Comparison of ENCODE assay signal across 1 cellular context in the genomic region with DNA sequence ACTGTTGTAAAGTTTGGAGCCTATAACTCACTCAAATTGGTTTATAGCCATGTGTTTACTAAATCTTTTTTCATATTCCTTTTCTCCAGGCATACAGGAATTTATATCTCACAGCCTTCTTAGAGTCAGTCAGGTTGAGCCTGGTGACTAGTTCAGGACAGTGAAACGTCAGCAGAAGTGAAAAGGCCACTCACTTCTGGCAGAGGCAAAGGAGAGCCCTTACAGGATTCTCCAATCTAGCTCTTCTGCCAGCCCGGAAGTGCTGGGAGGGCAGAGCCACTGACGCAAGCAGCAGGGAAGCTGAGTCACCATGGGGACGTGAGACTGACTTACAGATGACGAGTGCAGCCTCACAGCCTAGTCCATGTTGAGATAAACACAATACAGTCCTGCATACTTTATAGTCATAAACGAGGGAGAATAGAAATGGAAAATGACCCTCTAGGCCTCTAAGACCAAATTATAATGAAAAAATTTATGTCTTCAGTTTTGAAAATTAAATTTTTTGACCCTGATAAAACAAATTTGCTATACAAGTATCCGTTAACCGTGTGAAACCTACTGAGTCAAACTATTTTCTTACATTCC.
A peak's percentile ranks its signal among the peaks of the same experiment; 100 is the strongest.
TF ChIP-seq lines count a peak whose summit lies in the region.

No MANE protein-coding gene starts in this region.

TF ChIP-seq in HepG2, 621 proteins besides CTCF, POLR2A, EP300 and RAD21 (continued from another document):
- TF ChIP-seq ZBTB20 (CRISPR knock-in tag; IDR thresholded peaks at IDR 0.05; ENCODE audit: borderline replicate concordance, low read depth) (0 out of 2 replicates have a peak, but pooled peaks have one; percentile 41), ZKSCAN8 (CRISPR knock-in tag; IDR thresholded peaks at IDR 0.05; ENCODE audit: borderline replicate concordance) (no peak), ZC3H4 (CRISPR knock-in tag; IDR thresholded peaks at IDR 0.05; ENCODE audit: borderline replicate concordance) (no peak), ZNF614 (CRISPR knock-in tag; IDR thresholded peaks at IDR 0.05; ENCODE audit: borderline replicate concordance) (0 out of 2 replicates have a peak, but pooled peaks have one; percentile 76), SIX1 (CRISPR knock-in tag; IDR thresholded peaks at IDR 0.05; ENCODE audit: borderline replicate concordance) (peak; percentile 50; the same call in 1 of the 2 replicates), SAP130 (CRISPR knock-in tag; IDR thresholded peaks at IDR 0.05; ENCODE audit: low read depth) (peak; percentile 98), NFE2 (CRISPR knock-in tag; IDR thresholded peaks at IDR 0.05) (peak; percentile 85; the same call in 1 of the 2 replicates), SOX6 (IDR thresholded peaks at IDR 0.05) (no peak), SOX6 (CRISPR knock-in tag; IDR thresholded peaks at IDR 0.05) (no peak), ETV6 (CRISPR knock-in tag; conservative IDR thresholded peaks at IDR 0.05) (no peak), SNRNP70 (IDR thresholded peaks at IDR 0.05; ENCODE audit: low read depth, low read length) (no peak), ZNF629 (CRISPR knock-in tag; conservative IDR thresholded peaks at IDR 0.05) (no peak), MYC (CRISPR knock-in tag; IDR thresholded peaks at IDR 0.05; ENCODE audit: borderline replicate concordance) (peak; percentile 16; the same call in 1 of the 2 replicates), PAX8 (CRISPR knock-in tag; IDR thresholded peaks at IDR 0.05; ENCODE audit: borderline replicate concordance) (no peak), RNF2 (conservative IDR thresholded peaks at IDR 0.05; ENCODE audit: low read depth) (no peak), CEBPZ (IDR thresholded peaks at IDR 0.05; ENCODE audit: low read length) (no peak), ZNF343 (CRISPR knock-in tag; IDR thresholded peaks at IDR 0.05) (no peak), GABPB1 (CRISPR knock-in tag; IDR thresholded peaks at IDR 0.05) (peak; percentile 89), ISL2 (CRISPR knock-in tag; IDR thresholded peaks at IDR 0.05) (peak; percentile 26; the same call in 1 of the 2 replicates), RCOR2 (CRISPR knock-in tag; IDR thresholded peaks at IDR 0.05) (peak; percentile 4; the same call in 1 of the 2 replicates)
- TF ChIP-seq, protein P1, sequence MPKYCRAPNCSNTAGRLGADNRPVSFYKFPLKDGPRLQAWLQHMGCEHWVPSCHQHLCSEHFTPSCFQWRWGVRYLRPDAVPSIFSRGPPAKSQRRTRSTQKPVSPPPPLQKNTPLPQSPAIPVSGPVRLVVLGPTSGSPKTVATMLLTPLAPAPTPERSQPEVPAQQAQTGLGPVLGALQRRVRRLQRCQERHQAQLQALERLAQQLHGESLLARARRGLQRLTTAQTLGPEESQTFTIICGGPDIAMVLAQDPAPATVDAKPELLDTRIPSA (CRISPR knock-in tag; IDR thresholded peaks at IDR 0.05; ENCODE audit: borderline replicate concordance), result no peak
- TF ChIP-seq, protein P2, sequence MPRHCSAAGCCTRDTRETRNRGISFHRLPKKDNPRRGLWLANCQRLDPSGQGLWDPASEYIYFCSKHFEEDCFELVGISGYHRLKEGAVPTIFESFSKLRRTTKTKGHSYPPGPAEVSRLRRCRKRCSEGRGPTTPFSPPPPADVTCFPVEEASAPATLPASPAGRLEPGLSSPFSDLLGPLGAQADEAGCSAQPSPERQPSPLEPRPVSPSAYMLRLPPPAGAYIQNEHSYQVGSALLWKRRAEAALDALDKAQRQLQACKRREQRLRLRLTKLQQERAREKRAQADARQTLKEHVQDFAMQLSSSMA (CRISPR knock-in tag; IDR thresholded peaks at IDR 0.05), result no peak
- TF ChIP-seq, protein P3, sequence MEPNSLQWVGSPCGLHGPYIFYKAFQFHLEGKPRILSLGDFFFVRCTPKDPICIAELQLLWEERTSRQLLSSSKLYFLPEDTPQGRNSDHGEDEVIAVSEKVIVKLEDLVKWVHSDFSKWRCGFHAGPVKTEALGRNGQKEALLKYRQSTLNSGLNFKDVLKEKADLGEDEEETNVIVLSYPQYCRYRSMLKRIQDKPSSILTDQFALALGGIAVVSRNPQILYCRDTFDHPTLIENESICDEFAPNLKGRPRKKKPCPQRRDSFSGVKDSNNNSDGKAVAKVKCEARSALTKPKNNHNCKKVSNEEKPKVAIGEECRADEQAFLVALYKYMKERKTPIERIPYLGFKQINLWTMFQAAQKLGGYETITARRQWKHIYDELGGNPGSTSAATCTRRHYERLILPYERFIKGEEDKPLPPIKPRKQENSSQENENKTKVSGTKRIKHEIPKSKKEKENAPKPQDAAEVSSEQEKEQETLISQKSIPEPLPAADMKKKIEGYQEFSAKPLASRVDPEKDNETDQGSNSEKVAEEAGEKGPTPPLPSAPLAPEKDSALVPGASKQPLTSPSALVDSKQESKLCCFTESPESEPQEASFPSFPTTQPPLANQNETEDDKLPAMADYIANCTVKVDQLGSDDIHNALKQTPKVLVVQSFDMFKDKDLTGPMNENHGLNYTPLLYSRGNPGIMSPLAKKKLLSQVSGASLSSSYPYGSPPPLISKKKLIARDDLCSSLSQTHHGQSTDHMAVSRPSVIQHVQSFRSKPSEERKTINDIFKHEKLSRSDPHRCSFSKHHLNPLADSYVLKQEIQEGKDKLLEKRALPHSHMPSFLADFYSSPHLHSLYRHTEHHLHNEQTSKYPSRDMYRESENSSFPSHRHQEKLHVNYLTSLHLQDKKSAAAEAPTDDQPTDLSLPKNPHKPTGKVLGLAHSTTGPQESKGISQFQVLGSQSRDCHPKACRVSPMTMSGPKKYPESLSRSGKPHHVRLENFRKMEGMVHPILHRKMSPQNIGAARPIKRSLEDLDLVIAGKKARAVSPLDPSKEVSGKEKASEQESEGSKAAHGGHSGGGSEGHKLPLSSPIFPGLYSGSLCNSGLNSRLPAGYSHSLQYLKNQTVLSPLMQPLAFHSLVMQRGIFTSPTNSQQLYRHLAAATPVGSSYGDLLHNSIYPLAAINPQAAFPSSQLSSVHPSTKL (CRISPR knock-in tag; IDR thresholded peaks at IDR 0.05), result peak; percentile 89
- TF ChIP-seq, protein P4, sequence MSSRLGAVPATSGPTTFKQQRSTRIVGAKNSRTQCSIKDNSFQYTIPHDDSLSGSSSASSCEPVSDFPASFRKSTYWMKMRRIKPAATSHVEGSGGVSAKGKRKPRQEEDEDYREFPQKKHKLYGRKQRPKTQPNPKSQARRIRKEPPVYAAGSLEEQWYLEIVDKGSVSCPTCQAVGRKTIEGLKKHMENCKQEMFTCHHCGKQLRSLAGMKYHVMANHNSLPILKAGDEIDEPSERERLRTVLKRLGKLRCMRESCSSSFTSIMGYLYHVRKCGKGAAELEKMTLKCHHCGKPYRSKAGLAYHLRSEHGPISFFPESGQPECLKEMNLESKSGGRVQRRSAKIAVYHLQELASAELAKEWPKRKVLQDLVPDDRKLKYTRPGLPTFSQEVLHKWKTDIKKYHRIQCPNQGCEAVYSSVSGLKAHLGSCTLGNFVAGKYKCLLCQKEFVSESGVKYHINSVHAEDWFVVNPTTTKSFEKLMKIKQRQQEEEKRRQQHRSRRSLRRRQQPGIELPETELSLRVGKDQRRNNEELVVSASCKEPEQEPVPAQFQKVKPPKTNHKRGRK (CRISPR knock-in tag; IDR thresholded peaks at IDR 0.05), result no peak
